ENCODE assay signal across 4 cellular contexts in the genomic region with DNA sequence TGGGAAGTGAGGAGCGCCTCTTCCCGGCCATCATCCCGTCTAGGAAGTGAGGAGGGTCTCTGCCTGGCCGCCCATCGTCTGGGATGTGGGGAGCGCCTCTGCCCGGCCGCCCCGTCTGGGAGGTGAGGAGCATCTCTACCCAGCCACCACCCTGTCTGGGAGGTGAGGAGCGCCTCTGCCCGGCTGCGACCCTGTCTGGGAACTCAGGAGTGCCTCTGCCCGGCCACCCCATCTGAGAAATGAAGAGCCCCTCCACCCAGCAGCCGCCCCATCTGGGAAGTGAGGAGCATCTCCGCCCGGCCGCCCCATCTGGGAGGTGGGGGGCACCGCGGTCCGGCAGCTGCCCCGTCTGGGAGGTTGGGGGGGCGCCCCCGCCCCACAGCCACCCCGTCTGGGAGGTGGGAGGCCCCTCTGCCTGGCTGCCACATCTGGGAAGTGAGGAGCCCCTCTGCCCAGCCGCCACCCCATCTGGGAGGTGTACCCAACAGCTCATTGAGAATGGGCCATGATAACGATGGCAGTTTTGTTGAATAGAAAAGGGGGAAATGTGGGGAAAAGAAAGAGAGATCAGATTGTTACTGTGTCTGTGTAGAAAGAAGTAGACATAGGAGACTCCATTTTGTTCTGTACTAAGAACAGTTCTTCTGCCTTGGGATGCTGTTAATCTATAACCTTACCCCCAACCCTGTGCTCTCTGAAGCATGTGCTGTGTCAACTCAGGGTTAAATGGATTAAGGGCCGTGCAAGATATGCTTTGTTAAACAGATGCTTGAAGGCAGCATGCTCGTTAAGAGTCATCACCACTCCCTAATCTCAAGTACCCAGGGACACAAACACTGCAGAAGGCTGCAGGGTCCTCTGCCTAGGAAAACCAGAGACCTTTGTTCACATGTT. TPM values are rescaled to one million over a fixed set of nuclear protein-coding genes. Genes with fewer than 3 reads are reported as not detected.
"Had no signal": no experiment of that assay in that cellular context is flagged by ENCODE, and none has a peak within 500 bp of the region (broad histone marks: within the 10 kb centered on the region; RNA-seq: fewer than 3 reads in every experiment).

No MANE protein-coding gene starts in this region.

RNA-seq across cellular contexts. Expression of gene SDR9C7, which starts 54.7 kb away (rescaled TPM):
- total RNA-seq: HT-29, IMR-90, M059J, SK-MEL-5 had no signal
- polyA plus RNA-seq: IMR-90 had no signal
